In the genomic region with DNA sequence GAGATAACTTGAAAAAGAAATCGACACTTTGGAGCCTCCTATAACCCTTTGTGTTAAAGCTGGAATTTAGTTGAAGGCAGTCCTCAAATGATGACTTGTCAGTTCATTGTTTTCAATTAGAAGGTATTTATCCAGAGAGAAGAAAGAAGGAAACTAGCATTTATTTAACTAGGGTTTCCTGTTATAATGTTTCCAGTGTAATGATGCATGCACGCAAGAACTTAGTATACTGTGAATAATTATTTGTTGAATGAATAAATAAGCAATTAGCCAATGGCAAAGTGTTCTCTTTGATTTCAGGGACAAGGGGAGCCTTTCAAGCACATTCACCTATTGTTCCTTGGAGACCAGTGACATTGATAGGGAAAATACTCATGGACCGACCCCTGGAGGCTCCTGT, we compare ENCODE assay signal across 23 cellular contexts.
DNase-seq lines count a peak whose midpoint lies in the region; ATAC-seq and TF ChIP-seq lines count a peak whose summit lies in the region.
"Had no signal": no experiment of that assay in that cellular context is flagged by ENCODE, and none has a peak within 500 bp of the region (broad histone marks: within the 10 kb centered on the region; RNA-seq: fewer than 3 reads in every experiment).

No MANE protein-coding gene starts in this region.

- TF ChIP-seq CTCF in epithelial cell of esophagus (IDR thresholded peaks at IDR 0.05; ENCODE audit: insufficient read depth, low read depth, low read length, missing control alignments): no peak

- no peak overlapping the region for H3K27ac Mint-ChIP-seq in activated T-cell treated with anti-CD3 and anti-CD28 coated beads, Interleukin-2, amount 50 U/mL, for 72 hours
- H3K27ac Mint-ChIP-seq: CD14-positive monocyte, HFFc6 had no signal

- H3K23ac ChIP-seq in neuronal stem cell (ENCODE audit: low read depth, low read length, poor library complexity): no peak overlapping the region

- H2BK15ac ChIP-seq in neuronal stem cell (ENCODE audit: low read length): no peak overlapping the region

- H2AK5ac ChIP-seq in neuronal stem cell (ENCODE audit: low read depth, low read length): no peak overlapping the region

- ATAC-seq in GM18505 (IDR thresholded peaks at IDR 0.05; ENCODE audit: unreplicated experiment): no peak
- ATAC-seq in activated T-cell treated with anti-CD3 and anti-CD28 coated beads, Interleukin-2, amount 50 U/mL, for 72 hours (replicated peaks in 1 of 2): no peak
- ATAC-seq: GM12878, HepG2, Panc1 had no signal

- H3K4me3 ChIP-seq in epithelial cell of esophagus (ENCODE audit: low read length) (no peak overlapping the region), mucosa of stomach (ENCODE audit: low read length) (no peak overlapping the region), neuronal stem cell (ENCODE audit: low read length in 2 of 2) (no peak overlapping the region)
- H3K4me3 ChIP-seq: GM12878 had no signal

- H3K36me3 Mint-ChIP-seq in activated T-cell treated with anti-CD3 and anti-CD28 coated beads, Interleukin-2, amount 50 U/mL, for 72 hours (ENCODE audit: insufficient read depth in 2 of 2): no peaks in the 10 kb centered on the region
- H3K36me3 Mint-ChIP-seq: CD14-positive monocyte had no signal

- H2BK5ac ChIP-seq in neuronal stem cell (ENCODE audit: low read length): no peak overlapping the region

- DNase-seq in Caki2 (ENCODE audit: low read depth) (peak; percentile 50), NCI-H69 (lab: John Stamatoyannopoulos, UW) (peak; percentile 15), epithelial cell of esophagus (ENCODE audit: low read depth) (peak; percentile 27), NCI-H1436 (lab: John Stamatoyannopoulos, UW) (no peak), neuronal stem cell (ENCODE audit: low spot score) (no peak)
- DNase-seq in activated T-cell treated with anti-CD3 and anti-CD28 coated beads, Interleukin-2, amount 50 U/mL, for 72 hours: no peak
- DNase-seq: AML-193, HFFc6, KG1, NCI-H1048, NCI-H1694 treated with DMSO at 0.1 percent for 48 hours, NCI-H2171 treated with DMSO at 0.1 percent for 48 hours, NCI-H446 treated with DMSO at 0.1 percent for 48 hours, NCI-H82, SHP77, SK-N-SH, T-helper 1 cell had no signal

- no peak overlapping the region for H3K4me2 ChIP-seq in neuronal stem cell (ENCODE audit: insufficient read depth, low read length, poor library complexity, severe bottlenecking)
- H3K4me2 ChIP-seq: SK-N-SH had no signal

- no CpG with 5 or more reads among the region's 3 CpGs for WGBS in neuronal stem cell (ENCODE audit: extremely low coverage in 2 of 2, insufficient read length in 2 of 2, insufficient replicate concordance in 1 of 2), 2 donors

- no peaks in the 10 kb centered on the region for H3K9me3 Mint-ChIP-seq in activated T-cell treated with anti-CD3 and anti-CD28 coated beads, Interleukin-2, amount 50 U/mL, for 72 hours
- H3K9me3 Mint-ChIP-seq: HFFc6 had no signal

- no peak overlapping the region for H2BK120ac ChIP-seq in neuronal stem cell (ENCODE audit: low read depth, low read length)

- H2AFZ ChIP-seq in neuronal stem cell (ENCODE audit: low read length): no peak overlapping the region

- H3K4ac ChIP-seq in neuronal stem cell (ENCODE audit: low read length): no peak overlapping the region

- H3K4me1 ChIP-seq in mucosa of stomach (ENCODE audit: control insufficient read depth, insufficient read depth, low read length): peaks cover 43% of the 10 kb centered on the region
- no peaks in the 10 kb centered on the region for H3K4me1 ChIP-seq in neuronal stem cell (ENCODE audit: control insufficient read depth in 2 of 2, insufficient read depth in 1 of 2, low read depth in 1 of 2, low read length in 2 of 2)

- H3K79me1 ChIP-seq in neuronal stem cell (ENCODE audit: low read depth, low read length): no peaks in the 10 kb centered on the region

- H3K14ac ChIP-seq in neuronal stem cell (ENCODE audit: low read length): no peak overlapping the region

- no peaks in the 10 kb centered on the region for H3K27me3 Mint-ChIP-seq in activated T-cell treated with anti-CD3 and anti-CD28 coated beads, Interleukin-2, amount 50 U/mL, for 72 hours (ENCODE audit: low read depth)

- no peak overlapping the region for H3K18ac ChIP-seq in neuronal stem cell (ENCODE audit: low read length)

- no peak overlapping the region for H3K27ac ChIP-seq in neuronal stem cell (replicated peaks; ENCODE audit: low read length)

- no peak for TF ChIP-seq POLR2A in GM18505 (IDR thresholded peaks at IDR 0.05; ENCODE audit: borderline replicate concordance, extremely low read depth, insufficient read depth, insufficient read length)

- H3K4me1 Mint-ChIP-seq in activated T-cell treated with anti-CD3 and anti-CD28 coated beads, Interleukin-2, amount 50 U/mL, for 72 hours (ENCODE audit: low read depth): no peaks in the 10 kb centered on the region
- H3K4me1 Mint-ChIP-seq: CD14-positive monocyte had no signal

- H4K8ac ChIP-seq in neuronal stem cell (ENCODE audit: low read depth, low read length): no peak overlapping the region

- H3K9ac ChIP-seq in mucosa of stomach (ENCODE audit: low read length) (peak overlapping the region; percentile 5), neuronal stem cell (ENCODE audit: low read depth, low read length, poor library complexity) (no peak overlapping the region)
- H3K9ac ChIP-seq: SK-N-SH had no signal

- in situ Hi-C loops in Caki2 (cut with HindIII; ENCODE audit: low pct_unique_long_range_greater_than_20kb, low sequenced_read_pairs): no loop called here

- H3K4me3 Mint-ChIP-seq in activated T-cell treated with anti-CD3 and anti-CD28 coated beads, Interleukin-2, amount 50 U/mL, for 72 hours: no peak overlapping the region
- H3K4me3 Mint-ChIP-seq: CD14-positive monocyte, HFFc6 had no signal

- H3K36me3 ChIP-seq in mucosa of stomach (ENCODE audit: control insufficient read depth, insufficient read depth, low read length) (no peaks in the 10 kb centered on the region), neuronal stem cell (replicated peaks in 1 of 2; ENCODE audit: control insufficient read depth in 2 of 2, insufficient read depth in 2 of 2, low read length in 2 of 2) (no peaks in the 10 kb centered on the region)

- no peak overlapping the region for H4K91ac ChIP-seq in neuronal stem cell (ENCODE audit: low read depth, low read length, poor library complexity)

- H3K9me3 ChIP-seq in mucosa of stomach (ENCODE audit: control insufficient read depth, low read length) (no peaks in the 10 kb centered on the region), neuronal stem cell (replicated peaks in 1 of 2; ENCODE audit: control insufficient read depth in 2 of 2, insufficient read depth in 1 of 2, low read depth in 1 of 2, low read length in 2 of 2) (no peaks in the 10 kb centered on the region)
- H3K9me3 ChIP-seq: SK-N-SH had no signal

- H2BK12ac ChIP-seq in neuronal stem cell (ENCODE audit: low read length): no peak overlapping the region

- H3K27me3 ChIP-seq in mucosa of stomach (ENCODE audit: control insufficient read depth, insufficient read depth, low read length) (no peaks in the 10 kb centered on the region), neuronal stem cell (ENCODE audit: control insufficient read depth in 3 of 3, insufficient read depth in 3 of 3, low read depth in 1 of 3, low read length in 3 of 3) (no peaks in the 10 kb centered on the region)

Comparison
In these comparisons a context has a peak if more than half of its experiments do, and no peak if none do; other contexts are left out.
1. DNase-seq: peak in Caki2 (single experiment), NCI-H69 (single experiment) and epithelial cell of esophagus (single experiment); none in NCI-H1436 (single experiment), neuronal stem cell (single experiment) and activated T-cell treated with anti-CD3 and anti-CD28 coated beads, Interleukin-2, amount 50 U/mL, for 72 hours (0 of 2).